Comparison of ENCODE assay signal across 8 cellular contexts in genomic region chr2:7672027-7672684, GRCh38.
A peak's percentile ranks its signal among the peaks of the same experiment; 100 is the strongest.
DNase-seq lines count a peak whose midpoint lies in the region; ATAC-seq and TF ChIP-seq lines count a peak whose summit lies in the region.

No MANE protein-coding gene starts in this region.

- no peak for TF ChIP-seq POLR2A in GM18505 (IDR thresholded peaks at IDR 0.05; ENCODE audit: borderline replicate concordance, extremely low read depth, insufficient read depth, insufficient read length)

- intact Hi-C loops in posterior vena cava (cut with DNase I): no loop called here

- no peak for ATAC-seq in GM18505 (IDR thresholded peaks at IDR 0.05; ENCODE audit: unreplicated experiment)
- ATAC-seq in HG03565 (IDR thresholded peaks at IDR 0.05; ENCODE audit: unreplicated experiment): no peak

- TF ChIP-seq CTCF in GM12872 (IDR thresholded peaks at IDR 0.05; ENCODE audit: insufficient read depth, low read depth, low read length): peak; percentile 81

- DNase-seq in NCI-H526 treated with DMSO at 0.1 percent for 48 hours (lab: John Stamatoyannopoulos, UW): peak; percentile 21
- DNase-seq in activated T-cell treated with anti-CD3 and anti-CD28 coated beads for 48 hours (ENCODE audit: low read depth): peak; percentile 51
- peak; percentile 54 for DNase-seq in foreskin melanocyte
- peak; percentile 15 to 64 for DNase-seq in stimulated activated CD4-positive, alpha-beta T cell treated with anti-CD3 and anti-CD28 coated beads, Interleukin-12 subunit alpha, Interleukin-12 subunit beta, amount 100 ng/mL, for 24 hours (ENCODE audit: low read depth in 2 of 2)
- DNase-seq in posterior vena cava (ENCODE audit: low spot score): no peak
